Comparison of ENCODE assay signal across 8 cellular contexts in the genomic region with DNA sequence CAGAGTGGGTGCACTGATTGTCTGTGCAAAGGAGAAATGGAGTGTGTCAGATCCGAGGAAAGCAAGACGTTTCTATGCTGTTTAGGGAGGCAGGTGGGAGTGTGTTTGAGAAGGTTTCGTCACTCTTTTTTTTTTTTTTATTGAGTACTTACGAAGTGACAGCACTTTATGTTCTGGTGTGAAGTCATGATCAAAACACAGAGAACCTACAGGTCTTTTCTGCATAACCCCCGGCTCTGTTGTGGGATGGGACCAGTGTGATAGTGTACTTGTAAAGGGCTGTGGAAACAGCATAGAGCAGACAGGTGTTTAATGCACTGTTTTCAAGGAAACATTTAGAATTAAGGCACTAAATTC. TPM values are rescaled to one million over a fixed set of nuclear protein-coding genes. Genes with fewer than 3 reads are reported as not detected.
DNase-seq lines count a peak whose midpoint lies in the region; ATAC-seq, FAIRE-seq and TF ChIP-seq lines count a peak whose summit lies in the region.

No MANE protein-coding gene starts in this region.

- H3K9me3 Mint-ChIP-seq in HFFc6 = no peaks in the 10 kb centered on the region
- H3K9me3 Mint-ChIP-seq in activated naive CD8-positive, alpha-beta T cell treated with anti-CD3 and anti-CD28 coated beads, Interleukin-2, amount 50 U/mL, for 24 hours = no peaks in the 10 kb centered on the region

- peaks cover 6% of the 10 kb centered on the region; the same call in 1 of the 2 replicates for H3K36me3 Mint-ChIP-seq in HFFc6 (ENCODE audit: low read depth)
- peaks cover 8% of the 10 kb centered on the region for H3K36me3 Mint-ChIP-seq in activated naive CD8-positive, alpha-beta T cell treated with anti-CD3 and anti-CD28 coated beads, Interleukin-2, amount 50 U/mL, for 24 hours (ENCODE audit: low read depth)

- no peak for ATAC-seq in activated naive CD8-positive, alpha-beta T cell treated with anti-CD3 and anti-CD28 coated beads, Interleukin-2, amount 50 U/mL, for 24 hours
- ATAC-seq in HG02759 (IDR thresholded peaks at IDR 0.05; ENCODE audit: unreplicated experiment) = no peak

- peak overlapping the region; percentile 99 for H3K27ac Mint-ChIP-seq in HFFc6
- H3K27ac Mint-ChIP-seq in activated naive CD8-positive, alpha-beta T cell treated with anti-CD3 and anti-CD28 coated beads, Interleukin-2, amount 50 U/mL, for 24 hours = peak overlapping the region; percentile 98

- H3K4me1 Mint-ChIP-seq in HFFc6 (ENCODE audit: low read depth) = peaks cover 41% of the 10 kb centered on the region
- H3K4me1 Mint-ChIP-seq in activated naive CD8-positive, alpha-beta T cell treated with anti-CD3 and anti-CD28 coated beads, Interleukin-2, amount 50 U/mL, for 24 hours = peaks cover 26% of the 10 kb centered on the region

- TF ChIP-seq CTCF in HFFc6 (IDR thresholded peaks at IDR 0.05) = no peak

- H3K4me3 Mint-ChIP-seq in HFFc6 = peak overlapping the region; percentile 98
- H3K4me3 Mint-ChIP-seq in activated naive CD8-positive, alpha-beta T cell treated with anti-CD3 and anti-CD28 coated beads, Interleukin-2, amount 50 U/mL, for 24 hours = peak overlapping the region; percentile 94

- in situ Hi-C loops in ACHN (cut with HindIII; ENCODE audit: low pct_ligation_motif_present, low pct_unique_long_range_greater_than_20kb, low sequenced_read_pairs) = no loop called here

- peak; percentile 5 for FAIRE-seq in islet of Langerhans (lab: Jason Lieb, UNC)

- DNase-seq in ACHN = peak; percentile 24
- DNase-seq in HFFc6 = no peak
- no peak for DNase-seq in activated naive CD8-positive, alpha-beta T cell treated with anti-CD3 and anti-CD28 coated beads, Interleukin-2, amount 50 U/mL, for 24 hours
- DNase-seq in substantia nigra (lab: John Stamatoyannopoulos, UW) = no peak
- no peak for DNase-seq in stimulated activated CD4-positive, alpha-beta T cell treated with anti-CD3 and anti-CD28 coated beads, Interleukin-15, amount 100 ng/mL, for 24 hours
- no peak for DNase-seq in central memory CD4-positive, alpha-beta T cell

- H3K27me3 Mint-ChIP-seq in HFFc6 (ENCODE audit: insufficient read depth) = no peaks in the 10 kb centered on the region
- no peaks in the 10 kb centered on the region for H3K27me3 Mint-ChIP-seq in activated naive CD8-positive, alpha-beta T cell treated with anti-CD3 and anti-CD28 coated beads, Interleukin-2, amount 50 U/mL, for 24 hours

- peak overlapping the region; percentile 90 for H3K27ac ChIP-seq in substantia nigra (ENCODE audit: low read depth, low read length, poor library complexity, severe bottlenecking)

RNA-seq across cellular contexts. Expression of a gene that starts 26.7 kb away (rescaled TPM):
- total RNA-seq in HFFc6 (2021; fragmentation: NEBNext Ultra II Directional; extraction: Animal tissue kit (Norgen Biotek cat#: 25700)) = 10 to 100 TPM; 55.6 to 68.3 (median 62.1) TPM

RNA-seq across cellular contexts. Expression of a gene that starts 54.9 kb away (rescaled TPM):
- total RNA-seq in HFFc6 (2021; fragmentation: NEBNext Ultra II Directional; extraction: Animal tissue kit (Norgen Biotek cat#: 25700)) = 1 to 10 TPM; 5.3 to 7.1 (median 5.9) TPM
